Comparison of ENCODE assay signal across 25 cellular contexts in genomic region chr17:43660262-43660661, GRCh38. TPM values are rescaled to one million over a fixed set of nuclear protein-coding genes. Genes with fewer than 3 reads are reported as not detected.
A peak's percentile ranks its signal among the peaks of the same experiment; 100 is the strongest.
DNase-seq lines count a peak whose midpoint lies in the region; ATAC-seq, FAIRE-seq and TF ChIP-seq lines count a peak whose summit lies in the region.
"Had no signal": no experiment of that assay in that cellular context is flagged by ENCODE, and none has a peak within 500 bp of the region (broad histone marks: within the 10 kb centered on the region; RNA-seq: fewer than 3 reads in every experiment).

No MANE protein-coding gene starts in this region.

- H3K9me3 Mint-ChIP-seq in activated naive CD8-positive, alpha-beta T cell treated with anti-CD3 and anti-CD28 coated beads, Interleukin-2, amount 10 ng/mL, durations not matched to agents 7 days and 5 days, result no peaks in the 10 kb centered on the region
- no peaks in the 10 kb centered on the region for H3K9me3 Mint-ChIP-seq in activated naive CD8-positive, alpha-beta T cell treated with anti-CD3 and anti-CD28 coated beads for 36 hours
- no peaks in the 10 kb centered on the region for H3K9me3 Mint-ChIP-seq in activated CD8-positive, alpha-beta T cell treated with anti-CD3 and anti-CD28 coated beads, Interleukin-2, amount 10 ng/mL, durations not matched to agents 7 days and 5 days (ENCODE audit: insufficient read depth)
- H3K9me3 Mint-ChIP-seq: endodermal cell, natural killer cell, WTC11 had no signal

- H3K4me1 Mint-ChIP-seq in activated naive CD8-positive, alpha-beta T cell treated with anti-CD3 and anti-CD28 coated beads, Interleukin-2, amount 10 ng/mL, durations not matched to agents 7 days and 5 days, result peaks cover 24% of the 10 kb centered on the region
- peaks cover 29% of the 10 kb centered on the region for H3K4me1 Mint-ChIP-seq in activated naive CD8-positive, alpha-beta T cell treated with anti-CD3 and anti-CD28 coated beads for 36 hours
- peaks cover 42% of the 10 kb centered on the region for H3K4me1 Mint-ChIP-seq in activated CD8-positive, alpha-beta T cell treated with anti-CD3 and anti-CD28 coated beads, Interleukin-2, amount 10 ng/mL, durations not matched to agents 7 days and 5 days (ENCODE audit: low read depth)

- FAIRE-seq in HepG2 (lab: Jason Lieb, UNC), result no peak
- FAIRE-seq: GM12891, keratinocyte, small intestine had no signal

- no peaks in the 10 kb centered on the region for H3K79me2 ChIP-seq in HepG2 (ENCODE audit: insufficient read depth, low read length)

- no peak overlapping the region for H3K27ac Mint-ChIP-seq in activated naive CD8-positive, alpha-beta T cell treated with anti-CD3 and anti-CD28 coated beads, Interleukin-2, amount 10 ng/mL, durations not matched to agents 7 days and 5 days
- H3K27ac Mint-ChIP-seq in activated naive CD8-positive, alpha-beta T cell treated with anti-CD3 and anti-CD28 coated beads for 36 hours, result no peak overlapping the region
- peak overlapping the region; percentile 57 for H3K27ac Mint-ChIP-seq in activated CD8-positive, alpha-beta T cell treated with anti-CD3 and anti-CD28 coated beads, Interleukin-2, amount 10 ng/mL, durations not matched to agents 7 days and 5 days
- H3K27ac Mint-ChIP-seq: endodermal cell, natural killer cell, WTC11 had no signal

- peak overlapping the region; percentile 57 for H3K4me3 Mint-ChIP-seq in activated naive CD8-positive, alpha-beta T cell treated with anti-CD3 and anti-CD28 coated beads, Interleukin-2, amount 10 ng/mL, durations not matched to agents 7 days and 5 days
- no peak overlapping the region for H3K4me3 Mint-ChIP-seq in activated naive CD8-positive, alpha-beta T cell treated with anti-CD3 and anti-CD28 coated beads for 36 hours
- H3K4me3 Mint-ChIP-seq in activated CD8-positive, alpha-beta T cell treated with anti-CD3 and anti-CD28 coated beads, Interleukin-2, amount 10 ng/mL, durations not matched to agents 7 days and 5 days, result peak overlapping the region; percentile 62
- H3K4me3 Mint-ChIP-seq: endodermal cell, natural killer cell, WTC11 had no signal

- POLR2A ChIA-PET in activated naive CD8-positive, alpha-beta T cell treated with anti-CD3 and anti-CD28 coated beads, Interleukin-2, amount 10 ng/mL, durations not matched to agents 7 days and 5 days (lab: Charles Lee), result interaction anchor here (1.4 kb wide), 1 partner anchor 16 kb away, joined by 3 read pairs; no protein-coding TSS in a partner anchor
- POLR2A ChIA-PET in activated CD8-positive, alpha-beta T cell treated with anti-CD3 and anti-CD28 coated beads, Interleukin-2, amount 10 ng/mL, durations not matched to agents 7 days and 5 days (lab: Charles Lee), result no interaction called here
- POLR2A ChIA-PET in HepG2 (lab: Yijun Ruan, JAX), result interaction anchor here (1.4 kb wide), 1 partner anchor 10 kb away, joined by 3 read pairs; no protein-coding TSS in a partner anchor
- POLR2A ChIA-PET in HEK293T (lab: Yijun Ruan, JAX), result no interaction called here

- TF ChIP-seq POLR2A in HepG2 (IDR thresholded peaks at IDR 0.05; ENCODE audit: insufficient read depth in 1 of 2, low read depth in 2 of 2, low read length in 2 of 2), result no peak
- TF ChIP-seq POLR2A in suprapubic skin (IDR thresholded peaks at IDR 0.05), result no peak

- peaks cover 10% of the 10 kb centered on the region for H3K27me3 Mint-ChIP-seq in activated naive CD8-positive, alpha-beta T cell treated with anti-CD3 and anti-CD28 coated beads, Interleukin-2, amount 10 ng/mL, durations not matched to agents 7 days and 5 days
- peaks cover 16% of the 10 kb centered on the region for H3K27me3 Mint-ChIP-seq in activated naive CD8-positive, alpha-beta T cell treated with anti-CD3 and anti-CD28 coated beads for 36 hours
- peaks cover 9% of the 10 kb centered on the region for H3K27me3 Mint-ChIP-seq in activated CD8-positive, alpha-beta T cell treated with anti-CD3 and anti-CD28 coated beads, Interleukin-2, amount 10 ng/mL, durations not matched to agents 7 days and 5 days (ENCODE audit: low read depth)

- BruUV-seq in HepG2 (replicated peaks; lab: Mats Ljungman, UMichigan), result no TSS peak

- TF ChIP-seq EP300 in HepG2 (IDR thresholded peaks at IDR 0.05; ENCODE audit: low read depth in 2 of 2, low read length in 2 of 2) (no peak), HepG2 (CRISPR knock-in tag; IDR thresholded peaks at IDR 0.05; ENCODE audit: borderline replicate concordance) (no peak), suprapubic skin (IDR thresholded peaks at IDR 0.05) (no peak)

- CTCF ChIA-PET in activated CD8-positive, alpha-beta T cell treated with anti-CD3 and anti-CD28 coated beads, Interleukin-2, amount 10 ng/mL, durations not matched to agents 7 days and 5 days (lab: Charles Lee), result interaction anchor here (1.2 to 2.6 kb wide), 4 partner anchors 13 to 99 kb away, joined by 3 to 11 read pairs (median 7); partner anchors contain the start of gene SOST
- CTCF ChIA-PET in HepG2 (lab: Yijun Ruan, JAX; ENCODE audit: low intra/inter-chr PET ratio, low total read pairs), result no interaction called here
- CTCF ChIA-PET in HEK293T (lab: Yijun Ruan, JAX), result interaction anchor here (0.9 to 1.0 kb wide), 2 partner anchors 13 to 83 kb away, joined by 3 to 5 read pairs; no protein-coding TSS in a partner anchor

- H3K27me3 ChIP-seq in HepG2 (ENCODE audit: control insufficient read depth in 1 of 2, insufficient read depth in 2 of 2, low read length in 2 of 2) (peaks cover 13 to 43% of the 10 kb centered on the region in 2 experiments; a peak in 4 of 5 replicates), suprapubic skin (no peaks in the 10 kb centered on the region)

- H3K36me3 ChIP-seq in HepG2 (replicated peaks in 1 of 2; ENCODE audit: control insufficient read depth in 1 of 2, insufficient read depth in 2 of 2, low read length in 2 of 2) (no peaks in the 10 kb centered on the region), suprapubic skin (no peaks in the 10 kb centered on the region)

- no peak overlapping the region for H3K4me3 ChIP-seq in HepG2 (replicated peaks in 1 of 3; ENCODE audit: insufficient read depth in 1 of 3, low read depth in 2 of 3, low read length in 3 of 3)
- peak overlapping the region; percentile 23 for H3K4me3 ChIP-seq in suprapubic skin

- H3K4me2 ChIP-seq in HepG2 (ENCODE audit: low read depth, low read length), result no peak overlapping the region

- H3K4me1 ChIP-seq in HepG2 (ENCODE audit: insufficient read depth, low read length) (peaks cover 30% of the 10 kb centered on the region), suprapubic skin (peaks cover 30% of the 10 kb centered on the region)

- H3K27ac ChIP-seq in HepG2 (ENCODE audit: extremely low read length, insufficient read depth, low read length) (no peak overlapping the region), suprapubic skin (no peak overlapping the region)

- H3K9me3 ChIP-seq in HepG2 (ENCODE audit: low read length) (no peaks in the 10 kb centered on the region), suprapubic skin (no peaks in the 10 kb centered on the region)

- in situ Hi-C loops in HepG2 (cut with HindIII; ENCODE audit: extremely low pct_ligation_motif_present, low pct_unique_long_range_greater_than_20kb), result no loop called here

- H3K9ac ChIP-seq in HepG2 (ENCODE audit: insufficient read depth, low read depth, low read length), result no peak overlapping the region

- no peak for ATAC-seq in activated naive CD8-positive, alpha-beta T cell treated with anti-CD3 and anti-CD28 coated beads, Interleukin-2, amount 10 ng/mL, durations not matched to agents 7 days and 5 days (ENCODE audit: low read depth)
- ATAC-seq in activated CD8-positive, alpha-beta T cell treated with anti-CD3 and anti-CD28 coated beads, Interleukin-2, amount 10 ng/mL, durations not matched to agents 7 days and 5 days, result no peak
- no peak for ATAC-seq in HepG2
- ATAC-seq: natural killer cell, WTC11 had no signal

- TF ChIP-seq CTCF in HepG2 (CRISPR knock-in tag; IDR thresholded peaks at IDR 0.05) (no peak), suprapubic skin (IDR thresholded peaks at IDR 0.05) (no peak)

- no peak for TF ChIP-seq RAD21 in HepG2 (CRISPR knock-in tag; IDR thresholded peaks at IDR 0.05)

- no peaks in the 10 kb centered on the region for H4K20me1 ChIP-seq in HepG2 (ENCODE audit: insufficient read depth, low read length)

- intact Hi-C loops in HepG2 (cut with micrococcal nuclease; ENCODE audit: unreplicated experiment), result no loop called here

- WGBS in HepG2 (ENCODE audit: low lambda C conversion rate), result 66% methylated on average over 4 of the region's 4 CpGs
- 70% methylated on average over 3 of the region's 4 CpGs for WGBS in suprapubic skin

- no peaks in the 10 kb centered on the region for H3K36me3 Mint-ChIP-seq in activated naive CD8-positive, alpha-beta T cell treated with anti-CD3 and anti-CD28 coated beads, Interleukin-2, amount 10 ng/mL, durations not matched to agents 7 days and 5 days
- H3K36me3 Mint-ChIP-seq in activated naive CD8-positive, alpha-beta T cell treated with anti-CD3 and anti-CD28 coated beads for 36 hours, result no peaks in the 10 kb centered on the region
- H3K36me3 Mint-ChIP-seq in activated CD8-positive, alpha-beta T cell treated with anti-CD3 and anti-CD28 coated beads, Interleukin-2, amount 10 ng/mL, durations not matched to agents 7 days and 5 days (ENCODE audit: low read depth), result no peaks in the 10 kb centered on the region
- H3K36me3 Mint-ChIP-seq: natural killer cell, WTC11 had no signal

- DNase-seq in activated naive CD8-positive, alpha-beta T cell treated with anti-CD3 and anti-CD28 coated beads, Interleukin-2, amount 10 ng/mL, durations not matched to agents 7 days and 5 days, result no peak
- no peak for DNase-seq in activated naive CD8-positive, alpha-beta T cell treated with anti-CD3 and anti-CD28 coated beads for 36 hours
- no peak for DNase-seq in activated CD8-positive, alpha-beta T cell treated with anti-CD3 and anti-CD28 coated beads, Interleukin-2, amount 10 ng/mL, durations not matched to agents 7 days and 5 days
- DNase-seq in HepG2 (ENCODE audit: low spot score), result no peak
- no peak for DNase-seq in suprapubic skin (ENCODE audit: low spot score in 2 of 2)
- DNase-seq in HPDE6-E6E7 (ENCODE audit: extremely low spot score), result no peak
- no peak for DNase-seq in superior temporal gyrus (ENCODE audit: extremely low spot score)
- no peak for DNase-seq in HEK293T (ENCODE audit: extremely low spot score)
- DNase-seq: ACHN; activated effector memory CD4-positive, alpha-beta T cell treated with anti-CD3 and anti-CD28 coated beads, Interleukin-2, amount 50 U/mL, for 16 hours; C1 segment of cervical spinal cord; DMS153; endodermal cell; GF-D8; HCEC 1CT; natural killer cell; NCI-H1436; NCI-H526 treated with DMSO at 0.1 percent for 48 hours; OCI-M1; small intestine; stimulated activated CD4-positive, alpha-beta T cell treated with anti-CD3 and anti-CD28 coated beads, Interleukin-4, amount 100 ng/mL, for 1 hour had no signal

- H2AFZ ChIP-seq in HepG2 (ENCODE audit: low read length), result no peak overlapping the region

RNA-seq across cellular contexts. Expression of gene MEOX1, which starts 1.5 kb away (rescaled TPM):
- total RNA-seq in activated naive CD8-positive, alpha-beta T cell treated with anti-CD3 and anti-CD28 coated beads, Interleukin-2, amount 10 ng/mL, durations not matched to agents 7 days and 5 days, result 1 to 10 TPM; 5.2 TPM
- under 1 TPM; 0.14 to 0.25 TPM for total RNA-seq in activated naive CD8-positive, alpha-beta T cell treated with anti-CD3 and anti-CD28 coated beads for 36 hours
- total RNA-seq in activated CD8-positive, alpha-beta T cell treated with anti-CD3 and anti-CD28 coated beads, Interleukin-2, amount 10 ng/mL, durations not matched to agents 7 days and 5 days, result 1 to 10 TPM; 5.4 to 6.9 TPM
- not detected in 2 replicates for total RNA-seq in HepG2 (2016; rRNA removed; fragmentation: Illumina TruSeq; extraction: Trizol)
- not detected in 2 replicates for total RNA-seq in HepG2 (2016; cell fraction: cytosol; rRNA removed; fragmentation: Illumina TruSeq; extraction: Trizol; ENCODE audit: low read depth)
- not detected in 2 replicates for total RNA-seq in HepG2 (2016; cell fraction: insoluble cytoplasmic fraction; rRNA removed; fragmentation: Illumina TruSeq; extraction: Trizol)
- not detected in 2 replicates for total RNA-seq in HepG2 (2016; cell fraction: membrane; rRNA removed; fragmentation: Illumina TruSeq; extraction: Trizol)
- not detected in 2 replicates for total RNA-seq in HepG2 (2016; cell fraction: nucleus; rRNA removed; fragmentation: Illumina TruSeq; extraction: Trizol)
- not detected in 2 replicates for polyA plus RNA-seq in HepG2 (2011; rRNA removed)
- polyA plus RNA-seq in HepG2 (2011; cell fraction: cytosol; rRNA removed), result not detected in 2 replicates
- not detected in 2 replicates for polyA plus RNA-seq in HepG2 (2011; cell fraction: nucleus; rRNA removed)
- not detected in 2 replicates for polyA plus RNA-seq in HepG2 (2012)
- polyA plus RNA-seq in HepG2 (2016; cell fraction: cytosol; fragmentation: Illumina TruSeq; extraction: Trizol; ENCODE audit: low read depth), result not detected in 2 replicates
- polyA plus RNA-seq in HepG2 (2016; cell fraction: insoluble cytoplasmic fraction; fragmentation: Illumina TruSeq; extraction: Trizol; ENCODE audit: low read depth), result not detected in 2 replicates
- not detected in 2 replicates for polyA plus RNA-seq in HepG2 (2016; cell fraction: membrane; fragmentation: Illumina TruSeq; extraction: Trizol; ENCODE audit: low read depth)
- not detected in 2 replicates for polyA plus RNA-seq in HepG2 (2016; cell fraction: nucleus; fragmentation: Illumina TruSeq; extraction: Trizol; ENCODE audit: insufficient read depth, low read depth)
- 2.2 TPM in 1 of 2 replicates, not detected in the other for polyA minus RNA-seq in HepG2 (2011; rRNA and poly(A)+ RNA removed; ENCODE audit: low replicate concordance)
- not detected in 2 replicates for polyA minus RNA-seq in HepG2 (2011; cell fraction: cytosol; rRNA and poly(A)+ RNA removed)
- not detected in 2 replicates for polyA minus RNA-seq in HepG2 (2011; cell fraction: nucleus; rRNA and poly(A)+ RNA removed)
- 1 to 10 TPM; 2.7 to 6.4 (median 4.2) TPM for total RNA-seq in suprapubic skin
- total RNA-seq: endodermal cell, M059J, WTC11 had no signal

Comparison
In these comparisons a context has a peak if more than half of its experiments do, and no peak if none do; other contexts are left out.
1. POLR2A ChIA-PET loops: an anchor here in activated naive CD8-positive, alpha-beta T cell treated with anti-CD3 and anti-CD28 coated beads, Interleukin-2, amount 10 ng/mL, durations not matched to agents 7 days and 5 days (1.4 kb wide) and HepG2 (1.4 kb wide); none called in activated CD8-positive, alpha-beta T cell treated with anti-CD3 and anti-CD28 coated beads, Interleukin-2, amount 10 ng/mL, durations not matched to agents 7 days and 5 days and HEK293T.